In genomic region chr16:74626741-74627416, GRCh38 we compare ENCODE assay signal across 10 cellular contexts. TPM values are rescaled to one million over a fixed set of nuclear protein-coding genes. Genes with fewer than 3 reads are reported as not detected.
DNase-seq lines count a peak whose midpoint lies in the region; ATAC-seq, FAIRE-seq and TF ChIP-seq lines count a peak whose summit lies in the region.
"Had no signal": no experiment of that assay in that cellular context is flagged by ENCODE, and none has a peak within 500 bp of the region (broad histone marks: within the 10 kb centered on the region; RNA-seq: fewer than 3 reads in every experiment).

No MANE protein-coding gene starts in this region.

- ATAC-seq in activated CD4-positive, CD25-positive, alpha-beta regulatory T cell treated with anti-CD3 and anti-CD28 coated beads, Interleukin-2, amount 50 U/mL, for 24 hours: peak; percentile 92 to 94
- ATAC-seq in GM21723 (IDR thresholded peaks at IDR 0.05; ENCODE audit: unreplicated experiment) (peak; percentile 61), GM18861 (IDR thresholded peaks at IDR 0.05; ENCODE audit: unreplicated experiment) (no peak)
- ATAC-seq in natural killer cell treated with Interleukin-12 subunit alpha and Interleukin-12 subunit beta and Interleukin-15 and Interleukin-18, amount 100 ng/mL, for 72 hours: peak; percentile 86 to 92

- peaks cover 72% of the 10 kb centered on the region for H3K36me3 Mint-ChIP-seq in activated T-helper 1 cell treated with anti-CD3 and anti-CD28 coated beads, Interleukin-12 subunit alpha, Interleukin-12 subunit beta, Interleukin-2, Interleukin-4 antibody, amounts not matched to agents 30 ng/mL and 10 ng/mL and 1 ng/mL, durations not matched to agents 14 hours and 24 hours and 36 hours (ENCODE audit: low read depth)
- H3K36me3 Mint-ChIP-seq in natural killer cell treated with Interleukin-12 subunit alpha and Interleukin-12 subunit beta and Interleukin-15 and Interleukin-18, amount 100 ng/mL, for 72 hours: peaks cover 28% of the 10 kb centered on the region

- FAIRE-seq in GM12891 (lab: Jason Lieb, UNC): no peak
- FAIRE-seq: A204.1 had no signal

- no peaks in the 10 kb centered on the region for H3K9me3 Mint-ChIP-seq in activated T-helper 1 cell treated with anti-CD3 and anti-CD28 coated beads, Interleukin-12 subunit alpha, Interleukin-12 subunit beta, Interleukin-2, Interleukin-4 antibody, amounts not matched to agents 30 ng/mL and 10 ng/mL and 1 ng/mL, durations not matched to agents 14 hours and 24 hours and 36 hours
- H3K9me3 Mint-ChIP-seq in natural killer cell treated with Interleukin-12 subunit alpha and Interleukin-12 subunit beta and Interleukin-15 and Interleukin-18, amount 100 ng/mL, for 72 hours: no peaks in the 10 kb centered on the region

- DNase-seq in activated CD4-positive, CD25-positive, alpha-beta regulatory T cell treated with anti-CD3 and anti-CD28 coated beads, Interleukin-2, amount 50 U/mL, for 72 hours: no peak
- no peak for DNase-seq in activated T-helper 1 cell treated with anti-CD3 and anti-CD28 coated beads, Interleukin-12 subunit alpha, Interleukin-12 subunit beta, Interleukin-2, Interleukin-4 antibody, amounts not matched to agents 30 ng/mL and 10 ng/mL and 1 ng/mL, durations not matched to agents 14 hours and 24 hours and 36 hours (ENCODE audit: low spot score)
- DNase-seq in natural killer cell treated with Interleukin-12 subunit alpha and Interleukin-12 subunit beta and Interleukin-15 and Interleukin-18, amount 100 ng/mL, for 72 hours (ENCODE audit: low spot score): no peak
- DNase-seq in NCI-H128 (lab: John Stamatoyannopoulos, UW; ENCODE audit: unreplicated experiment) (no peak), GM12891 (ENCODE audit: insufficient read length, low spot score) (no peak)
- DNase-seq: activated CD4-positive, alpha-beta T cell treated with anti-CD3 and anti-CD28 coated beads for 4 hours had no signal

- TF ChIP-seq POLR2A in GM12891 (IDR thresholded peaks at IDR 0.05; ENCODE audit: low read depth, low read length): no peak

- H3K27me3 Mint-ChIP-seq in activated T-helper 1 cell treated with anti-CD3 and anti-CD28 coated beads, Interleukin-12 subunit alpha, Interleukin-12 subunit beta, Interleukin-2, Interleukin-4 antibody, amounts not matched to agents 30 ng/mL and 10 ng/mL and 1 ng/mL, durations not matched to agents 14 hours and 24 hours and 36 hours (ENCODE audit: insufficient read depth): no peaks in the 10 kb centered on the region
- H3K27me3 Mint-ChIP-seq in natural killer cell treated with Interleukin-12 subunit alpha and Interleukin-12 subunit beta and Interleukin-15 and Interleukin-18, amount 100 ng/mL, for 72 hours: no peaks in the 10 kb centered on the region

- peak overlapping the region; percentile 91 for H3K27ac Mint-ChIP-seq in activated T-helper 1 cell treated with anti-CD3 and anti-CD28 coated beads, Interleukin-12 subunit alpha, Interleukin-12 subunit beta, Interleukin-2, Interleukin-4 antibody, amounts not matched to agents 30 ng/mL and 10 ng/mL and 1 ng/mL, durations not matched to agents 14 hours and 24 hours and 36 hours
- H3K27ac Mint-ChIP-seq in natural killer cell treated with Interleukin-12 subunit alpha and Interleukin-12 subunit beta and Interleukin-15 and Interleukin-18, amount 100 ng/mL, for 72 hours: peak overlapping the region; percentile 84 to 93

- intact Hi-C loops in activated T-helper 1 cell treated with anti-CD3 and anti-CD28 coated beads, Interleukin-12 subunit alpha, Interleukin-12 subunit beta, Interleukin-2, Interleukin-4 antibody, amounts not matched to agents 30 ng/mL and 10 ng/mL and 1 ng/mL, durations not matched to agents 14 hours and 24 hours and 36 hours (cut with micrococcal nuclease): loop anchor here (1.0 to 5.0 kb wide), 6 partner anchors 20 to 260 kb away; partner anchors contain the start of genes GLG1 and RFWD3

- H3K4me1 Mint-ChIP-seq in activated T-helper 1 cell treated with anti-CD3 and anti-CD28 coated beads, Interleukin-12 subunit alpha, Interleukin-12 subunit beta, Interleukin-2, Interleukin-4 antibody, amounts not matched to agents 30 ng/mL and 10 ng/mL and 1 ng/mL, durations not matched to agents 14 hours and 24 hours and 36 hours (ENCODE audit: low read depth): peaks cover 53% of the 10 kb centered on the region
- H3K4me1 Mint-ChIP-seq in natural killer cell treated with Interleukin-12 subunit alpha and Interleukin-12 subunit beta and Interleukin-15 and Interleukin-18, amount 100 ng/mL, for 72 hours (ENCODE audit: low read depth in 2 of 2): peaks cover 36 to 43% of the 10 kb centered on the region in 2 donors

- H3K4me3 Mint-ChIP-seq in activated T-helper 1 cell treated with anti-CD3 and anti-CD28 coated beads, Interleukin-12 subunit alpha, Interleukin-12 subunit beta, Interleukin-2, Interleukin-4 antibody, amounts not matched to agents 30 ng/mL and 10 ng/mL and 1 ng/mL, durations not matched to agents 14 hours and 24 hours and 36 hours: peak overlapping the region; percentile 47
- peak overlapping the region; percentile 54 for H3K4me3 Mint-ChIP-seq in natural killer cell treated with Interleukin-12 subunit alpha and Interleukin-12 subunit beta and Interleukin-15 and Interleukin-18, amount 100 ng/mL, for 72 hours

TF ChIP-seq in GM12891, 5 proteins besides CTCF, POLR2A, EP300 and RAD21:
- TF ChIP-seq POLR2AphosphoS5 (IDR thresholded peaks at IDR 0.05; ENCODE audit: low read depth, low read length) (no peak), SPI1 (IDR thresholded peaks at IDR 0.05; ENCODE audit: low read depth, low read length) (no peak), POU2F2 (IDR thresholded peaks at IDR 0.05; ENCODE audit: low read depth, low read length) (no peak), PAX5 (IDR thresholded peaks at IDR 0.05; ENCODE audit: insufficient read depth, low read length, severe bottlenecking) (no peak), TAF1 (IDR thresholded peaks at IDR 0.05; ENCODE audit: low read depth, low read length) (no peak)

RNA-seq across cellular contexts. Expression of gene GLG1, which starts 20.0 kb away (rescaled TPM):
- total RNA-seq in activated T-helper 1 cell treated with anti-CD3 and anti-CD28 coated beads, Interleukin-12 subunit alpha, Interleukin-12 subunit beta, Interleukin-2, Interleukin-4 antibody, amounts not matched to agents 30 ng/mL and 10 ng/mL and 1 ng/mL, durations not matched to agents 14 hours and 24 hours and 36 hours: 66.5 and 71.8 TPM in 2 replicates
- 10 to 100 TPM; 69.6 to 98.9 TPM for total RNA-seq in natural killer cell treated with Interleukin-12 subunit alpha and Interleukin-12 subunit beta and Interleukin-15 and Interleukin-18, amount 100 ng/mL, for 72 hours
- 24.9 TPM for polyA plus RNA-seq in GM12891 (2012; ENCODE audit: low read depth, missing spikeins)

RNA-seq across cellular contexts. Expression of gene RFWD3, which starts 39.8 kb away (rescaled TPM):
- 112 and 116 TPM in 2 replicates for total RNA-seq in activated T-helper 1 cell treated with anti-CD3 and anti-CD28 coated beads, Interleukin-12 subunit alpha, Interleukin-12 subunit beta, Interleukin-2, Interleukin-4 antibody, amounts not matched to agents 30 ng/mL and 10 ng/mL and 1 ng/mL, durations not matched to agents 14 hours and 24 hours and 36 hours
- total RNA-seq in natural killer cell treated with Interleukin-12 subunit alpha and Interleukin-12 subunit beta and Interleukin-15 and Interleukin-18, amount 100 ng/mL, for 72 hours: 100 to 1,000 TPM in 1 of 2 donors, 10 to 100 TPM in 1; 76.7 to 148 TPM
- 23.3 TPM for polyA plus RNA-seq in GM12891 (2012; ENCODE audit: low read depth, missing spikeins)
